17 cellular contexts compared by ENCODE assay signal in the genomic region with DNA sequence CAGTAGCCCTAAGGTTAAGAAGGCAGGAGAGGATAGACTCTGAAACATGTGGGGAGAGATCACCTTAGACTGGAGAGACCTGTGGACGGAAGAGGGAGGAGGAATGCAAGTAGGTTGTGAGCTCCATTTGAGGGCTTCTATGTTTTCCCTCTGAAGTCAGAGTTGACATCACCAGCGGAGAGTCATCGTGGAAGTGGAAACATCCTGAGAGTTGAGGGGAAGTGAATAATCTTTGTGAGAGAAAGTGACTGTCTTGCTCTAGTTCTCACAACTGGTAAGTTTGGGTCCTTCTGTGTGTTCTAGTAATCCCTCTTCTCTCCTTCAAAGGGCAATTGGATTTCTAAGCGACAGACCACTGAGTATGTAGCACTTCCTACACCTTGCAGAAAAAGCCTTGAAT.
DNase-seq lines count a peak whose midpoint lies in the region; ATAC-seq, FAIRE-seq and TF ChIP-seq lines count a peak whose summit lies in the region.
"Had no signal": no experiment of that assay in that cellular context is flagged by ENCODE, and none has a peak within 500 bp of the region (broad histone marks: within the 10 kb centered on the region; RNA-seq: fewer than 3 reads in every experiment).

No MANE protein-coding gene starts in this region.

- peak; percentile 18 for FAIRE-seq in GM12878 (lab: Jason Lieb, UNC)
- FAIRE-seq: H54 had no signal

- H3K79me2 ChIP-seq in GM12878 (ENCODE audit: control insufficient read depth, insufficient read depth, low read length) (no peaks in the 10 kb centered on the region), mammary epithelial cell (ENCODE audit: insufficient read depth, low read length) (no peaks in the 10 kb centered on the region)

- H3K4me1 Mint-ChIP-seq in IgD-negative memory B cell = peaks cover 18 to 26% (median 21%) of the 10 kb centered on the region in 3 donors

- no peaks in the 10 kb centered on the region for H4K20me1 ChIP-seq in GM12878 (ENCODE audit: control insufficient read depth, insufficient read depth)
- no peaks in the 10 kb centered on the region for H4K20me1 ChIP-seq in mammary epithelial cell (ENCODE audit: insufficient read depth, low read length)

- SMC1A ChIA-PET in GM12878 (lab: Charles Lee; ENCODE audit: uncharacterized antibody, unreplicated experiment) = interaction anchor here (0.8 to 7.1 kb wide), 12 partner anchors 9 to 150 kb away, joined by 3 to 54 read pairs (median 4); no protein-coding TSS in a partner anchor

- dilution Hi-C loops in mammary epithelial cell (cut with HindIII; ENCODE audit: low sequenced_read_pairs) = loop anchor here (5.0 kb wide), 1 partner anchor 63 kb away; no protein-coding TSS in a partner anchor

- CTCF ChIA-PET in GM12878 (lab: Yijun Ruan, JAX) = interaction anchor here (0.6 to 1.8 kb wide), 4 partner anchors 9 to 393 kb away, joined by 3 to 9 read pairs (median 4); no protein-coding TSS in a partner anchor
- CTCF ChIA-PET in mammary epithelial cell (lab: Charles Lee; ENCODE audit: low non-redundant PET) = no interaction called here

- TF ChIP-seq CTCF in GM12878 (IDR thresholded peaks at IDR 0.05 in 2 of 3, conservative IDR thresholded peaks at IDR 0.05 in 1 of 3; ENCODE audit: control insufficient read depth in 2 of 3, extremely low read depth in 1 of 3, insufficient read depth in 1 of 3, low read depth in 3 of 3, low read length in 3 of 3) = no peak
- no peak for TF ChIP-seq CTCF in upper lobe of right lung (IDR thresholded peaks at IDR 0.05)
- no peak for TF ChIP-seq CTCF in mammary epithelial cell (conservative IDR thresholded peaks at IDR 0.05 in 1 of 2, IDR thresholded peaks at IDR 0.05 in 1 of 2; ENCODE audit: extremely low read depth in 1 of 2, insufficient read depth in 1 of 2, low read depth in 1 of 2, low read length in 2 of 2)

- H3K27ac ChIP-seq in GM12878 (ENCODE audit: control insufficient read depth, insufficient read depth) = peak overlapping the region; percentile 26
- no peak overlapping the region for H3K27ac ChIP-seq in upper lobe of right lung
- H3K27ac ChIP-seq in mammary epithelial cell (ENCODE audit: insufficient read depth, low read depth, low read length) = no peak overlapping the region
- H3K27ac ChIP-seq: breast epithelium, epithelial cell of prostate, gastrocnemius medialis had no signal

- H3K4me3 Mint-ChIP-seq in IgD-negative memory B cell = peak overlapping the region in 1 of 4 donors; percentile 6
- H3K4me3 Mint-ChIP-seq: neural crest cell had no signal

- no peaks in the 10 kb centered on the region for H3K36me3 ChIP-seq in GM12878 (ENCODE audit: control insufficient read depth in 2 of 2, insufficient read depth in 2 of 2, low read length in 1 of 2)
- H3K36me3 ChIP-seq in upper lobe of right lung = no peaks in the 10 kb centered on the region
- no peaks in the 10 kb centered on the region for H3K36me3 ChIP-seq in mammary epithelial cell (ENCODE audit: insufficient read depth, low read length)
- H3K36me3 ChIP-seq: breast epithelium, gastrocnemius medialis had no signal

- H3K4me2 ChIP-seq in GM12878 (ENCODE audit: control insufficient read depth, insufficient read depth) (peak overlapping the region; percentile 41), mammary epithelial cell (ENCODE audit: insufficient read depth, low read depth, low read length) (no peak overlapping the region)

- 16% methylated on average over 4 of the region's 4 CpGs for WGBS in GM12878 (ENCODE audit: insufficient coverage, insufficient replicate concordance, low lambda C conversion rate, missing lambda C conversion rate)
- 93% methylated on average over 4 of the region's 4 CpGs for WGBS in mammary epithelial cell (ENCODE audit: low coverage, missing lambda C conversion rate)

- H2AFZ ChIP-seq in GM12878 (ENCODE audit: control insufficient read depth, low read depth, low read length) = peak overlapping the region; percentile 32
- H2AFZ ChIP-seq in mammary epithelial cell (ENCODE audit: low read depth, low read length) = no peak overlapping the region

- H3K4me1 ChIP-seq in GM12878 (ENCODE audit: control insufficient read depth, insufficient read depth, low read length) (peaks cover 16% of the 10 kb centered on the region), upper lobe of right lung (no peaks in the 10 kb centered on the region), mammary epithelial cell (ENCODE audit: insufficient read depth, low read length) (peaks cover 3% of the 10 kb centered on the region)
- H3K4me1 ChIP-seq: breast epithelium, gastrocnemius medialis had no signal

- peaks cover 0 to 5% of the 10 kb centered on the region in 2 donors for H3K9me3 Mint-ChIP-seq in activated naive CD4-positive, alpha-beta T cell treated with anti-CD3 and anti-CD28 coated beads, Interleukin-2, amount 50 U/mL, for 72 hours
- H3K9me3 Mint-ChIP-seq in IgD-negative memory B cell = no peaks in the 10 kb centered on the region
- H3K9me3 Mint-ChIP-seq: neural crest cell had no signal

- H3K27me3 ChIP-seq in GM12878 (replicated peaks in 1 of 2; ENCODE audit: control insufficient read depth in 2 of 2, insufficient read depth in 2 of 2, low read length in 1 of 2) = no peaks in the 10 kb centered on the region
- H3K27me3 ChIP-seq in upper lobe of right lung = no peaks in the 10 kb centered on the region
- peaks cover 2% of the 10 kb centered on the region for H3K27me3 ChIP-seq in mammary epithelial cell (ENCODE audit: insufficient read depth, low read length)
- H3K27me3 ChIP-seq: breast epithelium had no signal

- H3K27me3 Mint-ChIP-seq in IgD-negative memory B cell = no peaks in the 10 kb centered on the region

- RAD21 ChIA-PET in GM12878 (lab: Charles Lee; ENCODE audit: unreplicated experiment) = interaction anchor here (0.7 to 2.6 kb wide), 7 partner anchors 8 to 107 kb away, joined by 3 to 10 read pairs (median 4); no protein-coding TSS in a partner anchor

- no peak for TF ChIP-seq EP300 in GM12878 (IDR thresholded peaks at IDR 0.05; ENCODE audit: borderline replicate concordance in 1 of 2, control insufficient read depth in 1 of 2, low read depth in 2 of 2, low read length in 2 of 2)

- peak overlapping the region; percentile 44 to 69 for H3K27ac Mint-ChIP-seq in activated naive CD4-positive, alpha-beta T cell treated with anti-CD3 and anti-CD28 coated beads, Interleukin-2, amount 50 U/mL, for 72 hours
- H3K27ac Mint-ChIP-seq in IgD-negative memory B cell = peak overlapping the region in 2 of 3 donors; percentile 27 to 78

- POLR2A ChIA-PET in GM12878 (lab: Charles Lee) = interaction anchor here (0.6 to 0.9 kb wide), 4 partner anchors 9 to 206 kb away, joined by 3 to 4 read pairs (median 3); no protein-coding TSS in a partner anchor

- peak; percentile 91 for ATAC-seq in activated naive CD4-positive, alpha-beta T cell treated with anti-CD3 and anti-CD28 coated beads, Interleukin-2, amount 50 U/mL, for 72 hours
- peak; percentile 52 for ATAC-seq in GM12878
- ATAC-seq in upper lobe of right lung = peak; percentile 26
- no peak for ATAC-seq in HG03039 (IDR thresholded peaks at IDR 0.05; ENCODE audit: unreplicated experiment)
- ATAC-seq: gastrocnemius medialis had no signal

- no peak for DNase-seq in activated naive CD4-positive, alpha-beta T cell treated with anti-CD3 and anti-CD28 coated beads, Interleukin-2, amount 50 U/mL, for 72 hours (ENCODE audit: low spot score in 2 of 2)
- no peak for DNase-seq in activated naive CD4-positive, alpha-beta T cell (lab: John Stamatoyannopoulos, UW)
- DNase-seq in GM12878 (ENCODE audit: low read depth, low spot score) = no peak
- no peak for DNase-seq in upper lobe of right lung
- no peak for DNase-seq in mammary epithelial cell
- DNase-seq: activated CD8-positive, alpha-beta memory T cell treated with anti-CD3 and anti-CD28 coated beads, Interleukin-2, amount 50 U/mL, for 48 hours; dermis blood vessel endothelial cell; EL; gastrocnemius medialis; NCI-H2029 treated with DMSO at 0.1 percent for 48 hours; SW 1271 had no signal

- TF ChIP-seq POLR2A in GM12878 (IDR thresholded peaks at IDR 0.05; ENCODE audit: low read depth, low read length) = no peak

- H3K9ac ChIP-seq in GM12878 (ENCODE audit: control insufficient read depth, insufficient read depth, low read length) (no peak overlapping the region), mammary epithelial cell (ENCODE audit: insufficient read depth, low read length) (no peak overlapping the region)

- intact Hi-C loops in GM12878 (cut with micrococcal nuclease; ENCODE audit: unreplicated experiment) = no loop called here
- intact Hi-C loops in upper lobe of right lung (cut with DNase I) = no loop called here
- intact Hi-C loops in mammary epithelial cell (cut with micrococcal nuclease) = no loop called here

- H3K4me3 ChIP-seq in GM12878 (no peak overlapping the region), upper lobe of right lung (no peak overlapping the region), mammary epithelial cell (replicated peaks in 1 of 3; ENCODE audit: insufficient read depth in 1 of 3, low read depth in 2 of 3, low read length in 3 of 3) (no peak overlapping the region)
- H3K4me3 ChIP-seq: breast epithelium, gastrocnemius medialis had no signal

- in situ Hi-C loops in GM12878 (cut with MboI) = no loop called here
- in situ Hi-C loops in mammary epithelial cell (cut with MboI; ENCODE audit: low sequenced_read_pairs in 2 of 2) = no loop called here

- no peaks in the 10 kb centered on the region for H3K9me3 ChIP-seq in GM12878 (replicated peaks; ENCODE audit: control insufficient read depth, insufficient read depth, low read length)
- no peaks in the 10 kb centered on the region for H3K9me3 ChIP-seq in upper lobe of right lung
- no peaks in the 10 kb centered on the region for H3K9me3 ChIP-seq in mammary epithelial cell (replicated peaks; ENCODE audit: insufficient read depth, low read length)
- H3K9me3 ChIP-seq: breast epithelium, gastrocnemius medialis had no signal

- BruUV-seq in GM12878 (replicated peaks; lab: Mats Ljungman, UMichigan) (no TSS peak), mammary epithelial cell (replicated peaks; lab: Mats Ljungman, UMichigan) (no TSS peak)

- no peak for TF ChIP-seq RAD21 in GM12878 (IDR thresholded peaks at IDR 0.05; ENCODE audit: insufficient read depth, low read depth, low read length)

- peaks cover under 1 to 2% of the 10 kb centered on the region in 2 donors for H3K36me3 Mint-ChIP-seq in activated naive CD4-positive, alpha-beta T cell treated with anti-CD3 and anti-CD28 coated beads, Interleukin-2, amount 50 U/mL, for 72 hours
- no peaks in the 10 kb centered on the region for H3K36me3 Mint-ChIP-seq in IgD-negative memory B cell

TF ChIP-seq in GM12878, 131 proteins besides CTCF, POLR2A, EP300 and RAD21 (continues in another document):
- TF ChIP-seq HDAC2 (IDR thresholded peaks at IDR 0.05) (no peak), JUNB (IDR thresholded peaks at IDR 0.05) (peak; percentile 34; the same call in 1 of the 2 replicates), SMAD1 (IDR thresholded peaks at IDR 0.05; ENCODE audit: low read depth, partially characterized antibody) (no peak), SUPT20H (IDR thresholded peaks at IDR 0.05; ENCODE audit: borderline replicate concordance, control insufficient read depth, low read depth, low read length) (no peak), CBX5 (IDR thresholded peaks at IDR 0.05; ENCODE audit: low read depth) (no peak), CEBPB (IDR thresholded peaks at IDR 0.05; ENCODE audit: borderline replicate concordance in 1 of 2, low read depth in 2 of 2, low read length in 2 of 2) (no peak), KAT2A (conservative IDR thresholded peaks at IDR 0.05; ENCODE audit: control insufficient read depth, low read depth, low read length) (no peak)
